ENCODE assay signal across 27 cellular contexts in genomic region chr2:233856184-233856583, GRCh38. TPM values are rescaled to one million over a fixed set of nuclear protein-coding genes. Genes with fewer than 3 reads are reported as not detected.
A peak's percentile ranks its signal among the peaks of the same experiment; 100 is the strongest.
DNase-seq lines count a peak whose midpoint lies in the region; ATAC-seq, FAIRE-seq and TF ChIP-seq lines count a peak whose summit lies in the region.
"Had no signal": no experiment of that assay in that cellular context is flagged by ENCODE, and none has a peak within 500 bp of the region (broad histone marks: within the 10 kb centered on the region; RNA-seq: fewer than 3 reads in every experiment).

No MANE protein-coding gene starts in this region.

- H3K36me3 ChIP-seq in OCI-LY7 (ENCODE audit: insufficient read depth, low read length) = peaks cover 31% of the 10 kb centered on the region
- peaks cover 7 to 20% (median 9%) of the 10 kb centered on the region in 4 experiments for H3K36me3 ChIP-seq in H1 (ENCODE audit: control insufficient read depth in 2 of 4, insufficient read depth in 4 of 4, low read length in 3 of 4)

- no peak overlapping the region for H2AK5ac ChIP-seq in H1 (ENCODE audit: low read depth, low read length)

- H3K4me2 ChIP-seq in OCI-LY7 (ENCODE audit: low read length) (no peak overlapping the region), H1 (ENCODE audit: insufficient read depth in 1 of 2, low read depth in 2 of 2, low read length in 2 of 2) (no peak overlapping the region)

- TF ChIP-seq RAD21 in H1 (IDR thresholded peaks at IDR 0.05 in 1 of 2, conservative IDR thresholded peaks at IDR 0.05 in 1 of 2; ENCODE audit: low read depth in 2 of 2, low read length in 2 of 2) = no peak

- H2BK15ac ChIP-seq in H1 (ENCODE audit: low read length) = no peak overlapping the region

- H4K5ac ChIP-seq in H1 (ENCODE audit: insufficient read length, low read depth, low read length) = no peak overlapping the region

- H4K20me1 ChIP-seq in OCI-LY7 (ENCODE audit: insufficient read depth, low read length) = peaks cover 19% of the 10 kb centered on the region
- H4K20me1 ChIP-seq in H1 (replicated peaks in 1 of 2; ENCODE audit: control insufficient read depth in 1 of 2, insufficient read depth in 2 of 2, low read length in 2 of 2) = peaks cover 2 to 3% of the 10 kb centered on the region in 2 experiments

- no peak overlapping the region for H3K27ac ChIP-seq in OCI-LY7 (ENCODE audit: low read depth, low read length, poor library complexity, severe bottlenecking)
- H3K27ac ChIP-seq in H1 (ENCODE audit: low read depth, low read length) = no peak overlapping the region
- H3K27ac ChIP-seq: body of pancreas, hepatocyte had no signal

- H3K79me2 ChIP-seq in OCI-LY7 (ENCODE audit: insufficient read depth, low read depth, low read length) (peaks cover 31% of the 10 kb centered on the region), H1 (ENCODE audit: control insufficient read depth in 1 of 2, insufficient read depth in 2 of 2, low read length in 2 of 2) (peaks cover 18 to 30% of the 10 kb centered on the region in 2 experiments)

- no peak for FAIRE-seq in H1 (lab: Jason Lieb, UNC)
- FAIRE-seq: small intestine had no signal

- H3K4me3 Mint-ChIP-seq in activated naive CD4-positive, alpha-beta T cell treated with anti-CD3 and anti-CD28 coated beads for 36 hours = no peak overlapping the region
- no peak overlapping the region for H3K4me3 Mint-ChIP-seq in activated naive CD4-positive, alpha-beta T cell treated with anti-CD3 and anti-CD28 coated beads, Interleukin-2, amount 10 ng/mL, durations not matched to agents 7 days and 5 days
- H3K4me3 Mint-ChIP-seq in stimulated activated effector memory CD8-positive, alpha-beta T cell treated with anti-CD3 and anti-CD28 coated beads, Interleukin-12 subunit alpha, Interleukin-12 subunit beta, amount 100 ng/mL, for 72 hours = peak overlapping the region; percentile 99
- H3K4me3 Mint-ChIP-seq: HFFc6; stimulated activated naive B cell treated with anti-CD40 and anti-IgM and Interleukin-4, amounts not matched to agents 10 μg/mL and 1 μg/mL and 100 μg/mL, for 72 hours had no signal

- H3K4me1 ChIP-seq in OCI-LY7 (ENCODE audit: insufficient read depth, low read length, poor library complexity, severe bottlenecking) (peaks cover 25% of the 10 kb centered on the region), H1 (replicated peaks in 1 of 4; ENCODE audit: control insufficient read depth in 3 of 4, insufficient read depth in 4 of 4, low read length in 3 of 4) (peaks cover 0 to 5% (median 2%) of the 10 kb centered on the region in 4 experiments; a peak in 4 of 7 replicates)

- no peak for TF ChIP-seq POLR2A in H1 (IDR thresholded peaks at IDR 0.05; ENCODE audit: control extremely low read depth in 1 of 2, low read depth in 2 of 2, low read length in 2 of 2)

- peaks cover 32% of the 10 kb centered on the region for H3K36me3 Mint-ChIP-seq in activated naive CD4-positive, alpha-beta T cell treated with anti-CD3 and anti-CD28 coated beads for 36 hours (ENCODE audit: low read depth)
- H3K36me3 Mint-ChIP-seq in activated naive CD4-positive, alpha-beta T cell treated with anti-CD3 and anti-CD28 coated beads, Interleukin-2, amount 10 ng/mL, durations not matched to agents 7 days and 5 days = peaks cover 31% of the 10 kb centered on the region
- H3K36me3 Mint-ChIP-seq in stimulated activated effector memory CD8-positive, alpha-beta T cell treated with anti-CD3 and anti-CD28 coated beads, Interleukin-12 subunit alpha, Interleukin-12 subunit beta, amount 100 ng/mL, for 72 hours = peaks cover 37% of the 10 kb centered on the region
- H3K36me3 Mint-ChIP-seq: immature natural killer cell had no signal

- H3K79me1 ChIP-seq in H1 (ENCODE audit: low read depth, low read length) = peaks cover 3% of the 10 kb centered on the region; the same call in 1 of the 2 replicates

- H3K56ac ChIP-seq in H1 (replicated peaks; ENCODE audit: insufficient read length, low read depth, low read length) = no peak overlapping the region

- H4K8ac ChIP-seq in H1 (ENCODE audit: extremely low read depth, insufficient read depth, low read length) = no peak overlapping the region

- no peak overlapping the region for H3K14ac ChIP-seq in H1 (ENCODE audit: insufficient read length)

- no peak for ATAC-seq in stimulated activated effector memory CD8-positive, alpha-beta T cell treated with anti-CD3 and anti-CD28 coated beads, Interleukin-12 subunit alpha, Interleukin-12 subunit beta, amount 100 ng/mL, for 72 hours
- no peak for ATAC-seq in GM21576 (IDR thresholded peaks at IDR 0.05; ENCODE audit: unreplicated experiment)
- no peak for ATAC-seq in GM18498 (IDR thresholded peaks at IDR 0.05; ENCODE audit: unreplicated experiment)
- ATAC-seq: body of pancreas; left ventricle myocardium superior; Right ventricle myocardium inferior; stimulated activated naive B cell treated with anti-CD40 and anti-IgM and Interleukin-4, amounts not matched to agents 10 μg/mL and 1 μg/mL and 100 μg/mL, for 72 hours had no signal

- H3K27me3 Mint-ChIP-seq in activated naive CD4-positive, alpha-beta T cell treated with anti-CD3 and anti-CD28 coated beads for 36 hours (ENCODE audit: low read depth) = peaks cover 7% of the 10 kb centered on the region
- H3K27me3 Mint-ChIP-seq in activated naive CD4-positive, alpha-beta T cell treated with anti-CD3 and anti-CD28 coated beads, Interleukin-2, amount 10 ng/mL, durations not matched to agents 7 days and 5 days = peaks cover 8% of the 10 kb centered on the region

- POLR2A ChIA-PET in OCI-LY7 (lab: Charles Lee) (interaction anchor here (1.1 kb wide), 1 partner anchor 9 kb away, joined by 5 read pairs; no protein-coding TSS in a partner anchor), H1 (lab: Charles Lee; ENCODE audit: partially characterized antibody) (interaction anchor here (0.6 to 1.2 kb wide), 3 partner anchors 10 to 536 kb away, joined by 3 read pairs; no protein-coding TSS in a partner anchor)

- no peak overlapping the region for H4K91ac ChIP-seq in H1 (replicated peaks; ENCODE audit: insufficient read length, low read length)

- intact Hi-C loops in activated naive CD4-positive, alpha-beta T cell treated with anti-CD3 and anti-CD28 coated beads for 36 hours (cut with micrococcal nuclease) = loop anchor here (10.0 kb wide), 2 partner anchors 501 to 771 kb away; partner anchors contain the start of gene DGKD
- intact Hi-C loops in OCI-LY7 (cut with micrococcal nuclease; ENCODE audit: unreplicated experiment) = loop anchor here (5.0 kb wide), 1 partner anchor 641 kb away; the partner anchor contains the start of gene ARL4C

- H2BK20ac ChIP-seq in H1 (ENCODE audit: low read length) = 0 out of 2 replicates have a peak overlapping the region, but pooled peaks have one; percentile 51

- WGBS in H1 (ENCODE audit: extremely low coverage in 1 of 2, insufficient coverage in 1 of 2, insufficient read length in 1 of 2, insufficient replicate concordance in 2 of 2, low coverage in 1 of 2, low lambda C conversion rate in 2 of 2, missing lambda C conversion rate in 1 of 2), 2 experiments = 93% methylated on average over 5 of the region's 5 CpGs; no CpG with 5 or more reads in 1 of the 2 experiments

- CTCF ChIA-PET in activated naive CD4-positive, alpha-beta T cell treated with anti-CD3 and anti-CD28 coated beads for 36 hours (lab: Charles Lee) = interaction anchor here (0.6 kb wide), 1 partner anchor 258 kb away, joined by 3 read pairs; no protein-coding TSS in a partner anchor
- CTCF ChIA-PET in activated naive CD4-positive, alpha-beta T cell treated with anti-CD3 and anti-CD28 coated beads, Interleukin-2, amount 10 ng/mL, durations not matched to agents 7 days and 5 days (lab: Charles Lee) = interaction anchor here (1.4 to 1.9 kb wide), 3 partner anchors 11 to 75 kb away, joined by 4 to 9 read pairs (median 6); no protein-coding TSS in a partner anchor
- CTCF ChIA-PET in OCI-LY7 (lab: Charles Lee; ENCODE audit: unreplicated experiment) = no interaction called here
- CTCF ChIA-PET in H1 (lab: Charles Lee; ENCODE audit: partially characterized antibody) = interaction anchor here (0.6 to 3.1 kb wide), 7 partner anchors 10 to 1284 kb away, joined by 3 to 24 read pairs (median 3); partner anchors contain the start of gene MSL3B

- no peak overlapping the region for H3K4ac ChIP-seq in H1 (replicated peaks; ENCODE audit: insufficient read length, low read depth, low read length)

- no peak overlapping the region for H3K9ac ChIP-seq in H1 (replicated peaks in 1 of 4; ENCODE audit: extremely low read depth in 1 of 4, low read depth in 3 of 4, low read length in 3 of 4)

- no peak overlapping the region for H2BK12ac ChIP-seq in H1 (ENCODE audit: low read depth, low read length)

- H3K9me2 ChIP-seq in OCI-LY7 (ENCODE audit: insufficient read depth, low read length) = no peaks in the 10 kb centered on the region

- H3K9me3 ChIP-seq in OCI-LY7 (ENCODE audit: low read length) = peaks cover 8% of the 10 kb centered on the region; the same call in 1 of the 2 replicates
- H3K9me3 ChIP-seq in H1 (ENCODE audit: insufficient read depth in 2 of 2, low read depth in 1 of 2, low read length in 1 of 2) = no peaks in the 10 kb centered on the region
- H3K9me3 ChIP-seq: body of pancreas had no signal

- no peak overlapping the region for H3K18ac ChIP-seq in H1 (ENCODE audit: extremely low read depth, low read length)

- peaks cover 17% of the 10 kb centered on the region for H3K4me1 Mint-ChIP-seq in activated naive CD4-positive, alpha-beta T cell treated with anti-CD3 and anti-CD28 coated beads for 36 hours (ENCODE audit: low read depth)
- H3K4me1 Mint-ChIP-seq in activated naive CD4-positive, alpha-beta T cell treated with anti-CD3 and anti-CD28 coated beads, Interleukin-2, amount 10 ng/mL, durations not matched to agents 7 days and 5 days = peaks cover 48% of the 10 kb centered on the region
- H3K4me1 Mint-ChIP-seq in stimulated activated effector memory CD8-positive, alpha-beta T cell treated with anti-CD3 and anti-CD28 coated beads, Interleukin-12 subunit alpha, Interleukin-12 subunit beta, amount 100 ng/mL, for 72 hours = peaks cover 33% of the 10 kb centered on the region

- no peak overlapping the region for H2BK5ac ChIP-seq in H1 (ENCODE audit: low read depth, low read length)

- no peak overlapping the region for H3K27ac Mint-ChIP-seq in activated naive CD4-positive, alpha-beta T cell treated with anti-CD3 and anti-CD28 coated beads for 36 hours
- H3K27ac Mint-ChIP-seq in activated naive CD4-positive, alpha-beta T cell treated with anti-CD3 and anti-CD28 coated beads, Interleukin-2, amount 10 ng/mL, durations not matched to agents 7 days and 5 days = no peak overlapping the region
- no peak overlapping the region for H3K27ac Mint-ChIP-seq in stimulated activated effector memory CD8-positive, alpha-beta T cell treated with anti-CD3 and anti-CD28 coated beads, Interleukin-12 subunit alpha, Interleukin-12 subunit beta, amount 100 ng/mL, for 72 hours
- H3K27ac Mint-ChIP-seq: stimulated activated naive B cell treated with anti-CD40 and anti-IgM and Interleukin-4, amounts not matched to agents 10 μg/mL and 1 μg/mL and 100 μg/mL, for 72 hours had no signal

- H3K4me3 ChIP-seq in OCI-LY7 (ENCODE audit: low read depth, low read length, poor library complexity, severe bottlenecking) (no peak overlapping the region), H1 (ENCODE audit: extremely low read depth in 1 of 4, insufficient read depth in 2 of 4, low read depth in 3 of 4, low read length in 4 of 4) (no peak overlapping the region)
- H3K4me3 ChIP-seq: body of pancreas, hepatocyte had no signal

- H3K27me3 ChIP-seq in H1 (replicated peaks in 1 of 4; ENCODE audit: control insufficient read depth in 3 of 4, extremely low read depth in 1 of 4, insufficient read depth in 3 of 4, low read length in 3 of 4) = no peaks in the 10 kb centered on the region; a peak in 1 of 7 replicates
- H3K27me3 ChIP-seq: body of pancreas, hepatocyte had no signal

- TF ChIP-seq CTCF in OCI-LY7 (conservative IDR thresholded peaks at IDR 0.05; ENCODE audit: low read length) (no peak), H1 (IDR thresholded peaks at IDR 0.05; ENCODE audit: control extremely low read depth in 1 of 3, insufficient read depth in 1 of 3, low read depth in 1 of 3, low read length in 3 of 3) (no peak)

- no peak overlapping the region for H3K23ac ChIP-seq in H1 (ENCODE audit: insufficient read length)

- peak; percentile 6 for DNase-seq in activated naive CD4-positive, alpha-beta T cell treated with anti-CD3 and anti-CD28 coated beads for 36 hours
- DNase-seq in activated naive CD4-positive, alpha-beta T cell treated with anti-CD3 and anti-CD28 coated beads, Interleukin-2, amount 10 ng/mL, durations not matched to agents 7 days and 5 days = no peak
- DNase-seq in OCI-LY7 (ENCODE audit: low spot score) (peak; percentile 28), H1 (ENCODE audit: low read depth in 1 of 2, low spot score in 2 of 2) (no peak), NCI-H524 treated with DMSO at 0.1 percent for 48 hours (lab: John Stamatoyannopoulos, UW) (no peak)
- no peak for DNase-seq in stimulated activated effector memory CD8-positive, alpha-beta T cell treated with anti-CD3 and anti-CD28 coated beads, Interleukin-12 subunit alpha, Interleukin-12 subunit beta, amount 100 ng/mL, for 72 hours (ENCODE audit: low spot score in 2 of 2)
- DNase-seq: activated CD4-positive, alpha-beta T cell treated with anti-CD3 and anti-CD28 coated beads for 48 hours; body of pancreas; CD4-positive, alpha-beta memory T cell; effector CD8-positive, alpha-beta T cell; foreskin melanocyte; GF-D8; HFFc6; immature natural killer cell; Kasumi-1; left ventricle myocardium superior; NCI-H1092; NCI-H510A treated with DMSO at 0.1 percent for 48 hours; nucleus accumbens; small intestine; stimulated activated CD4-positive, alpha-beta T cell treated with anti-CD3 and anti-CD28 coated beads, Interleukin-2, amount 100 ng/mL, for 24 hours; stimulated activated naive B cell treated with anti-CD40 and anti-IgM and Interleukin-4, amounts not matched to agents 10 μg/mL and 1 μg/mL and 100 μg/mL, for 72 hours had no signal

- peaks cover 7% of the 10 kb centered on the region for H3K23me2 ChIP-seq in H1 (ENCODE audit: low read depth, low read length)

- no peak for TF ChIP-seq EP300 in H1 (IDR thresholded peaks at IDR 0.05; ENCODE audit: borderline replicate concordance in 1 of 2, low read depth in 2 of 2, low read length in 2 of 2)

- no TSS peak for BruUV-seq in OCI-LY7 (replicated peaks; lab: Mats Ljungman, UMichigan)

- H2BK120ac ChIP-seq in H1 (replicated peaks; ENCODE audit: low read depth, low read length) = no peak overlapping the region

- no peaks in the 10 kb centered on the region for H3K9me3 Mint-ChIP-seq in activated naive CD4-positive, alpha-beta T cell treated with anti-CD3 and anti-CD28 coated beads for 36 hours
- no peaks in the 10 kb centered on the region for H3K9me3 Mint-ChIP-seq in activated naive CD4-positive, alpha-beta T cell treated with anti-CD3 and anti-CD28 coated beads, Interleukin-2, amount 10 ng/mL, durations not matched to agents 7 days and 5 days
- no peaks in the 10 kb centered on the region for H3K9me3 Mint-ChIP-seq in stimulated activated effector memory CD8-positive, alpha-beta T cell treated with anti-CD3 and anti-CD28 coated beads, Interleukin-12 subunit alpha, Interleukin-12 subunit beta, amount 100 ng/mL, for 72 hours
- H3K9me3 Mint-ChIP-seq: activated T-helper 2 cell treated with anti-CD3 and anti-CD28 coated beads, Interferon-gamma antibody, Interleukin-2, Interleukin-4, amounts not matched to agents 10 μg/mL and 5 μg/mL and 100 μg/mL, durations not matched to agents 14 hours and 24 hours and 36 hours; CD4-positive, alpha-beta memory T cell; HFFc6; immature natural killer cell; stimulated activated naive B cell treated with anti-CD40 and anti-IgM and Interleukin-4, amounts not matched to agents 10 μg/mL and 1 μg/mL and 100 μg/mL, for 72 hours had no signal

- H2AFZ ChIP-seq in OCI-LY7 (ENCODE audit: low read length) (no peak overlapping the region), H1 (ENCODE audit: low read length) (no peak overlapping the region)
- H2AFZ ChIP-seq: hepatocyte had no signal

RNA-seq across cellular contexts. Expression of gene HJURP, which starts 1.8 kb away (rescaled TPM):
- 100 to 1,000 TPM; 127 to 129 TPM for total RNA-seq in activated naive CD4-positive, alpha-beta T cell treated with anti-CD3 and anti-CD28 coated beads for 36 hours
- 79.9 and 94.3 TPM in 2 replicates for total RNA-seq in OCI-LY7 (2014; rRNA removed; shearing (Covaris generic))
- 122 and 135 TPM in 2 replicates for total RNA-seq in OCI-LY7 (2022)
- 56.6 and 60.5 TPM in 2 replicates for total RNA-seq in H1 (2021; fragmentation: NEBNext Ultra II Directional; extraction: Animal tissue kit (Norgen Biotek cat#: 25700))
- 39.3 and 49.3 TPM in 2 replicates for polyA plus RNA-seq in H1 (2011; rRNA removed)
- 50.9 TPM for polyA plus RNA-seq in H1 (2011; cell fraction: cytosol; rRNA removed)
- 97.3 TPM for polyA plus RNA-seq in H1 (2011; cell fraction: nucleus; rRNA removed)
- 37.8 to 45.6 TPM (median 39.2 TPM) in 4 replicates for polyA plus RNA-seq in H1 (2012, experiment 1 of 2)
- polyA plus RNA-seq in H1 (2012, experiment 2 of 2) = 9.4 TPM
- 42.7 TPM for polyA plus RNA-seq in H1 (2013, experiment 1 of 2)
- 40.0 TPM for polyA plus RNA-seq in H1 (2013, experiment 2 of 2)
- polyA minus RNA-seq in H1 (2011; rRNA and poly(A)+ RNA removed) = 157 and 160 TPM in 2 replicates
- 51.7 TPM for polyA minus RNA-seq in H1 (2011; cell fraction: cytosol; rRNA and poly(A)+ RNA removed)
- 52.7 TPM for polyA minus RNA-seq in H1 (2011; cell fraction: nucleus; rRNA and poly(A)+ RNA removed)
- polyA plus RNA-seq: CD4-positive, alpha-beta memory T cell had no signal

Comparison
In these comparisons a context has a peak if more than half of its experiments do, and no peak if none do; other contexts are left out.
1. DNase-seq: peak in activated naive CD4-positive, alpha-beta T cell treated with anti-CD3 and anti-CD28 coated beads for 36 hours (single experiment) and OCI-LY7 (single experiment); none in activated naive CD4-positive, alpha-beta T cell treated with anti-CD3 and anti-CD28 coated beads, Interleukin-2, amount 10 ng/mL, durations not matched to agents 7 days and 5 days (single experiment), H1 (0 of 2), stimulated activated effector memory CD8-positive, alpha-beta T cell treated with anti-CD3 and anti-CD28 coated beads, Interleukin-12 subunit alpha, Interleukin-12 subunit beta, amount 100 ng/mL, for 72 hours (0 of 2) and NCI-H524 treated with DMSO at 0.1 percent for 48 hours (single experiment).